8 cellular contexts compared by ENCODE assay signal in the genomic region with DNA sequence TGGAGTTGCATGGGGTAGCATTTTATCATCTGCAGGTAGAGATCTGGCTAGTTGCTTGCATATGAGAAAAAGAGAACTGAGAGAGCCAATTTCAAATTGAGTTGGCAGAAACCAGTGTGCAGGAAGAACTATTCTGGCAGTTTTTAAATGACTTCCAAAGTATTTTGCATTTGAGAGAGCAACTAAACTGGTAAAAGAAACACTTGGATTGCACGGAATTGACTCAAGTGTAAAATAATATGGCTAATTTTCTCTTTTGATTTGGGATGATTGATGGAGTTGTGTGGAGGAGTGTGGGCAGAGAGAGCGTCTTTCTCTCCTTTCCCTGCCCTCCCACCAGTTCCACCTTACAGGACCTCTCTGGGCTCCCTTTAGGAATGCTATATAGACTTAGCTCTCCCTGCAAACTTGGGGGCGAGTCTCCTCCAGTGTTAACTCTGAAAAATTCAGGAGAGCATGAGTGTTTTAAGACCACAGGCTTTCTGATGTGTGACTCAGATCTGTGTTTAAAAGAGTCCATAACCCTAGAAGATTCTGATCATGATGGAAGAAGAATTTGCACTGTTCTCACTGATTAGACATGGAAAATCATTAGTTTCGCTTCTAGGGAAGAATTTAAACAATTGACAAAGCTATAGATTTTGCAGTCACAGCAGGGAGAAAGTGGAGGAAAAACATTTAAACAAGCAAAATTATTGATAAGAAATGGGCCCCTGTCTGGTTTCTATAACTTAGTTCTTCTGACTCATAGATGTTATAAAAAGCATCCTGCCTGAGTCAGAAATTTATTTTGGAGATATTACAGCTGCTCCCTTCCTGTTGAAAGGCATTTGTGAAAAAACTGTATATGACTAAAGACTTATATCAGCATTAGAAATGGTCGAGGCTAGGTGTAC. TPM values are rescaled to one million over a fixed set of nuclear protein-coding genes. Genes with fewer than 3 reads are reported as not detected.
DNase-seq lines count a peak whose midpoint lies in the region; ATAC-seq, FAIRE-seq and TF ChIP-seq lines count a peak whose summit lies in the region.

No MANE protein-coding gene starts in this region.

- H3K36me3 Mint-ChIP-seq in dendritic cell treated with granulocyte-macrophage colony-stimulating factor and Interleukin-4, amounts not matched to agents 40 ng/mL and 50 ng/mL, for 4 days (ENCODE audit: low read depth): no peaks in the 10 kb centered on the region
- H3K36me3 Mint-ChIP-seq in CD4-positive, alpha-beta memory T cell: peaks cover 0 to under 1% of the 10 kb centered on the region in 2 donors

- peak overlapping the region; percentile 28; the same call in 1 of the 2 replicates for H3K4me3 ChIP-seq in GM12865 (ENCODE audit: low read depth, low read length)
- H3K4me3 ChIP-seq in thoracic aorta: peak overlapping the region; percentile 38
- H3K4me3 ChIP-seq in CD4-positive, alpha-beta memory T cell (ENCODE audit: low read length in 2 of 2): no peak overlapping the region

- peaks cover 27% of the 10 kb centered on the region for H3K9me3 Mint-ChIP-seq in dendritic cell treated with granulocyte-macrophage colony-stimulating factor and Interleukin-4, amounts not matched to agents 40 ng/mL and 50 ng/mL, for 4 days
- peaks cover 0 to 6% (median 2%) of the 10 kb centered on the region in 8 donors for H3K9me3 Mint-ChIP-seq in CD4-positive, alpha-beta memory T cell

- CTCF ChIA-PET in CD4-positive, alpha-beta memory T cell (lab: Charles Lee; ENCODE audit: partially characterized antibody): interaction anchor here (0.6 kb wide), 1 partner anchor 9 kb away, joined by 3 read pairs; no protein-coding TSS in a partner anchor

- POLR2A ChIA-PET in CD4-positive, alpha-beta memory T cell (lab: Charles Lee; ENCODE audit: partially characterized antibody): no interaction called here

- in situ Hi-C loops in ACHN (cut with HindIII; ENCODE audit: low pct_ligation_motif_present, low pct_unique_long_range_greater_than_20kb, low sequenced_read_pairs): no loop called here

- H3K27ac ChIP-seq in thoracic aorta: peak overlapping the region; percentile 89 to 91
- H3K27ac ChIP-seq in CD4-positive, alpha-beta memory T cell (ENCODE audit: low read depth, low read length): no peak overlapping the region

- H3K4me3 Mint-ChIP-seq in dendritic cell treated with granulocyte-macrophage colony-stimulating factor and Interleukin-4, amounts not matched to agents 40 ng/mL and 50 ng/mL, for 4 days: no peak overlapping the region
- no peak overlapping the region for H3K4me3 Mint-ChIP-seq in CD4-positive, alpha-beta memory T cell

- peak overlapping the region; percentile 11 for H3K27ac Mint-ChIP-seq in dendritic cell treated with granulocyte-macrophage colony-stimulating factor and Interleukin-4, amounts not matched to agents 40 ng/mL and 50 ng/mL, for 4 days
- no peak overlapping the region for H3K27ac Mint-ChIP-seq in CD4-positive, alpha-beta memory T cell

- intact Hi-C loops in dendritic cell treated with granulocyte-macrophage colony-stimulating factor and Interleukin-4, amounts not matched to agents 40 ng/mL and 50 ng/mL, for 4 days (cut with micrococcal nuclease): no loop called here
- intact Hi-C loops in CD4-positive, alpha-beta memory T cell (cut with micrococcal nuclease): no loop called here

- peak; percentile 74 for DNase-seq in GM12865 (ENCODE audit: low read depth)
- DNase-seq in HTR-8/SVneo (ENCODE audit: insufficient read length, low spot score): peak; percentile 29
- DNase-seq in thoracic aorta (ENCODE audit: low spot score): no peak
- DNase-seq in CD4-positive, alpha-beta memory T cell: no peak
- DNase-seq in NCI-H774 (lab: John Stamatoyannopoulos, UW): no peak
- DNase-seq in ACHN: no peak

- ATAC-seq in GM21576 (IDR thresholded peaks at IDR 0.05; ENCODE audit: unreplicated experiment) (peak; percentile 81), thoracic aorta (ENCODE audit: insufficient number of reproducible peaks, low FRiP score, low read depth) (peak; percentile 79)

- no peak for FAIRE-seq in HTR-8/SVneo (lab: Jason Lieb, UNC)

- H3K36me3 ChIP-seq in thoracic aorta: no peaks in the 10 kb centered on the region
- H3K36me3 ChIP-seq in CD4-positive, alpha-beta memory T cell (ENCODE audit: insufficient read depth, low read length): no peaks in the 10 kb centered on the region

- no peaks in the 10 kb centered on the region for H3K9me3 ChIP-seq in thoracic aorta
- no peaks in the 10 kb centered on the region for H3K9me3 ChIP-seq in CD4-positive, alpha-beta memory T cell (ENCODE audit: control insufficient read depth in 1 of 2, low read length in 2 of 2)

- H3K27me3 ChIP-seq in thoracic aorta (replicated peaks; ENCODE audit: insufficient read depth): no peaks in the 10 kb centered on the region
- H3K27me3 ChIP-seq in CD4-positive, alpha-beta memory T cell (ENCODE audit: insufficient read depth, low read length): no peaks in the 10 kb centered on the region

- TF ChIP-seq CTCF in GM12865 (IDR thresholded peaks at IDR 0.05; ENCODE audit: insufficient read depth, low read depth, low read length, missing control alignments) (no peak), thoracic aorta (IDR thresholded peaks at IDR 0.05) (no peak)

- peaks cover 4% of the 10 kb centered on the region for H3K27me3 Mint-ChIP-seq in dendritic cell treated with granulocyte-macrophage colony-stimulating factor and Interleukin-4, amounts not matched to agents 40 ng/mL and 50 ng/mL, for 4 days
- no peaks in the 10 kb centered on the region for H3K27me3 Mint-ChIP-seq in CD4-positive, alpha-beta memory T cell

- peaks cover 17 to 45% of the 10 kb centered on the region in 2 donors for H3K4me1 ChIP-seq in thoracic aorta (ENCODE audit: control insufficient read depth in 1 of 2, low read depth in 2 of 2)
- no peaks in the 10 kb centered on the region for H3K4me1 ChIP-seq in CD4-positive, alpha-beta memory T cell (ENCODE audit: insufficient read depth, low read length)

- peaks cover 9% of the 10 kb centered on the region for H3K4me1 Mint-ChIP-seq in dendritic cell treated with granulocyte-macrophage colony-stimulating factor and Interleukin-4, amounts not matched to agents 40 ng/mL and 50 ng/mL, for 4 days (ENCODE audit: low read depth)
- H3K4me1 Mint-ChIP-seq in CD4-positive, alpha-beta memory T cell: peaks cover 0 to 2% (median 0%) of the 10 kb centered on the region in 4 donors

RNA-seq across cellular contexts. Expression of a gene that starts 24.9 kb away (rescaled TPM):
- total RNA-seq in thoracic aorta: 10 to 100 TPM; 21.5 to 28.3 TPM
- total RNA-seq in CD4-positive, alpha-beta memory T cell: 10 to 100 TPM; 17.4 to 18.2 TPM
- polyA plus RNA-seq in CD4-positive, alpha-beta memory T cell: 10 to 100 TPM; 21.7 to 25.4 TPM

Comparison
In these comparisons a context has a peak if more than half of its experiments do, and no peak if none do; other contexts are left out.
1. DNase-seq: peak in GM12865 (single experiment) and HTR-8/SVneo (single experiment); none in thoracic aorta (single experiment), CD4-positive, alpha-beta memory T cell (0 of 5), NCI-H774 (single experiment) and ACHN (single experiment).
2. H3K4me3 ChIP-seq: peak in GM12865 (single experiment) and thoracic aorta (single experiment); none in CD4-positive, alpha-beta memory T cell (0 of 2).